8 cellular contexts compared by ENCODE assay signal in the genomic region with DNA sequence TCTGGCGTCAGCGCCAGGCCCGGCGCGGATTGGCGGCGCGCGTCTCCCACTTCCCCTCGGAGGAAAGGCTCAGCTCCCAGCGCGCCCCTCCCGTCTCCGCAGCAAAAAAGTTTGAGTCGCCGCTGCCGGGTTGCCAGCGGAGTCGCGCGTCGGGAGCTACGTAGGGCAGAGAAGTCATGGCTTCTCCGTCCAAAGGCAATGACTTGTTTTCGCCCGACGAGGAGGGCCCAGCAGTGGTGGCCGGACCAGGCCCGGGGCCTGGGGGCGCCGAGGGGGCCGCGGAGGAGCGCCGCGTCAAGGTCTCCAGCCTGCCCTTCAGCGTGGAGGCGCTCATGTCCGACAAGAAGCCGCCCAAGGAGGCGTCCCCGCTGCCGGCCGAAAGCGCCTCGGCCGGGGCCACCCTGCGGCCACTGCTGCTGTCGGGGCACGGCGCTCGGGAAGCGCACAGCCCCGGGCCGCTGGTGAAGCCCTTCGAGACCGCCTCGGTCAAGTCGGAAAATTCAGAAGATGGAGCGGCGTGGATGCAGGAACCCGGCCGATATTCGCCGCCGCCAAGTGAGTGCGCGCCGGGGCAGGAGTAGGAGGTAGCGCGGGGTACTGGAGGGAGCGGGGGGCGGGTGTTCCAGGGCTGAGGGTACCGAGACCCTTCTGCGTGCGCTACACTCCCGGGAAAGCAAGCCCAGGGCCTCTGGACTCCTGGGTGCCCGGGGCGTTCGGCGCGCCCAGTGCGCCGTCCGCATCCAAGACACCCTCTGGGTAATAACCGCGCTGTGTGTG. TPM values are rescaled to one million over a fixed set of nuclear protein-coding genes. Genes with fewer than 3 reads are reported as not detected.
DNase-seq lines count a peak whose midpoint lies in the region; ATAC-seq and TF ChIP-seq lines count a peak whose summit lies in the region.

A gene (plus strand): TSS at position 99 of the 777 bp plus-strand sequence. CDS start 78 bp downstream, at position 177.

- H3K4me1 Mint-ChIP-seq in T-cell: peaks cover 8 to 23% (median 15%) of the 10 kb centered on the region in 3 donors

- POLR2A ChIA-PET in HEK293T (lab: Yijun Ruan, JAX): interaction anchor here (0.6 to 0.9 kb wide), 4 partner anchors 30 to 314 kb away, joined by 3 to 4 read pairs (median 3); no protein-coding TSS in a partner anchor
- POLR2A ChIA-PET in T-cell (lab: Charles Lee): no interaction called here

- H3K36me3 ChIP-seq in left lung: no peaks in the 10 kb centered on the region

- H3K27ac ChIP-seq in left lung: no peak within 1 kb of the TSS

- peak; percentile 95 for DNase-seq in HEK293T (ENCODE audit: extremely low spot score)
- DNase-seq in T-cell: peak in 9 of 34 experiments; percentile 1 to 22 (median 6)
- peak; percentile 94 for DNase-seq in ecto neural progenitor cell (ENCODE audit: low spot score)
- DNase-seq in left lung: peak; percentile 86 to 89
- DNase-seq in stimulated activated CD4-positive, alpha-beta T cell treated with anti-CD3 and anti-CD28 coated beads, Interleukin-1b, Interleukin-23, amount 100 ng/mL, for 48 hours: peak; percentile 36
- DNase-seq in NCI-H345 (lab: John Stamatoyannopoulos, UW): no peak
- DNase-seq in activated CD4-positive, CD25-positive, alpha-beta regulatory T cell treated with anti-CD3 and anti-CD28 coated beads, Interleukin-2, amount 50 U/mL, for 72 hours: no peak

- peak within 1 kb of the TSS; percentile 49 to 74 (median 61) for H3K4me3 Mint-ChIP-seq in T-cell

- peaks cover 77 to 87% of the 10 kb centered on the region in 2 donors for H3K27me3 Mint-ChIP-seq in T-cell

- no peak within 1 kb of the TSS for H3K27ac Mint-ChIP-seq in T-cell

- H3K36me3 Mint-ChIP-seq in T-cell: no peaks in the 10 kb centered on the region

- H3K4me3 ChIP-seq in left lung: peak within 1 kb of the TSS; percentile 44 to 45

- H3K27me3 ChIP-seq in left lung: peaks cover 68 to 98% of the 10 kb centered on the region in 2 donors

- no peaks in the 10 kb centered on the region for H3K9me3 ChIP-seq in left lung

- intact Hi-C loops in left lung (cut with DNase I): no loop called here

- H3K9me3 Mint-ChIP-seq in T-cell: no peaks in the 10 kb centered on the region

- peaks cover 3 to 13% of the 10 kb centered on the region in 2 donors for H3K4me1 ChIP-seq in left lung

- ATAC-seq in T-cell (replicated peaks in 1 of 4) (peak; percentile 42 to 75 (median 58)), left lung (peak; percentile 99), HG03045 (IDR thresholded peaks at IDR 0.05; ENCODE audit: unreplicated experiment) (no peak)

- TF ChIP-seq CTCF in left lung (IDR thresholded peaks at IDR 0.05): no peak

- CTCF ChIA-PET in HEK293T (lab: Yijun Ruan, JAX) (interaction anchor here (0.6 kb wide), 1 partner anchor 220 kb away, joined by 3 read pairs; no protein-coding TSS in a partner anchor), T-cell (lab: Charles Lee) (no interaction called here)

TF ChIP-seq in HEK293T, 16 proteins besides CTCF, POLR2A, EP300 and RAD21:
- TF ChIP-seq L3MBTL2 (conservative IDR thresholded peaks at IDR 0.05): no peak; the same call in 1 of the 2 replicates
- no peak for TF ChIP-seq SUZ12 (IDR thresholded peaks at IDR 0.05)
- no peak for TF ChIP-seq FOXA1 (IDR thresholded peaks at IDR 0.05)
- TF ChIP-seq FOXK2 (IDR thresholded peaks at IDR 0.05): no peak
- TF ChIP-seq CTBP1 (IDR thresholded peaks at IDR 0.05; ENCODE audit: borderline replicate concordance): no peak
- no peak for TF ChIP-seq FOXM1 (IDR thresholded peaks at IDR 0.05; ENCODE audit: borderline replicate concordance)
- TF ChIP-seq HDGF (IDR thresholded peaks at IDR 0.05; ENCODE audit: borderline replicate concordance): no peak
- no peak for TF ChIP-seq SP1 (IDR thresholded peaks at IDR 0.05)
- TF ChIP-seq NFRKB (IDR thresholded peaks at IDR 0.05): no peak
- no peak for TF ChIP-seq LEF1 (IDR thresholded peaks at IDR 0.05; ENCODE audit: borderline replicate concordance)
- TF ChIP-seq BHLHE40 (IDR thresholded peaks at IDR 0.05; ENCODE audit: borderline replicate concordance): no peak
- TF ChIP-seq ZNF384 (IDR thresholded peaks at IDR 0.05): no peak; the same call in 1 of the 2 replicates
- TF ChIP-seq ELF4 (IDR thresholded peaks at IDR 0.05): no peak
- no peak for TF ChIP-seq ARNT (IDR thresholded peaks at IDR 0.05)
- TF ChIP-seq TARDBP (IDR thresholded peaks at IDR 0.05): no peak
- TF ChIP-seq, protein P1, sequence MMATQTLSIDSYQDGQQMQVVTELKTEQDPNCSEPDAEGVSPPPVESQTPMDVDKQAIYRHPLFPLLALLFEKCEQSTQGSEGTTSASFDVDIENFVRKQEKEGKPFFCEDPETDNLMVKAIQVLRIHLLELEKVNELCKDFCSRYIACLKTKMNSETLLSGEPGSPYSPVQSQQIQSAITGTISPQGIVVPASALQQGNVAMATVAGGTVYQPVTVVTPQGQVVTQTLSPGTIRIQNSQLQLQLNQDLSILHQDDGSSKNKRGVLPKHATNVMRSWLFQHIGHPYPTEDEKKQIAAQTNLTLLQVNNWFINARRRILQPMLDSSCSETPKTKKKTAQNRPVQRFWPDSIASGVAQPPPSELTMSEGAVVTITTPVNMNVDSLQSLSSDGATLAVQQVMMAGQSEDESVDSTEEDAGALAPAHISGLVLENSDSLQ (IDR thresholded peaks at IDR 0.05): no peak

RNA-seq across cellular contexts. Expression of the gene that starts here (rescaled TPM):
- not detected for total RNA-seq in T-cell
- 1 to 10 TPM; 1.4 to 2.0 TPM for total RNA-seq in left lung

Comparison
In these comparisons a context has a peak if more than half of its experiments do, and no peak if none do; other contexts are left out.
1. Peak in ATAC-seq in T-cell; RNA of the gene not detected or under 1 TPM.
2. DNase-seq: peak in HEK293T (single experiment), ecto neural progenitor cell (single experiment), left lung (2 of 2) and stimulated activated CD4-positive, alpha-beta T cell treated with anti-CD3 and anti-CD28 coated beads, Interleukin-1b, Interleukin-23, amount 100 ng/mL, for 48 hours (single experiment); none in NCI-H345 (single experiment) and activated CD4-positive, CD25-positive, alpha-beta regulatory T cell treated with anti-CD3 and anti-CD28 coated beads, Interleukin-2, amount 50 U/mL, for 72 hours (single experiment).